Comparison of ENCODE assay signal across 9 cellular contexts in genomic region chr5:171907731-171908343, GRCh38.
DNase-seq lines count a peak whose midpoint lies in the region; ATAC-seq lines count a peak whose summit lies in the region.
"Had no signal": no experiment of that assay in that cellular context is flagged by ENCODE, and none has a peak within 500 bp of the region (broad histone marks: within the 10 kb centered on the region; RNA-seq: fewer than 3 reads in every experiment).

No MANE protein-coding gene starts in this region.

- H3K4me3 Mint-ChIP-seq in activated T-helper 2 cell treated with anti-CD3 and anti-CD28 coated beads, Interferon-gamma antibody, Interleukin-2, Interleukin-4, amounts not matched to agents 10 μg/mL and 5 μg/mL and 100 μg/mL, durations not matched to agents 14 hours and 24 hours and 36 hours (ENCODE audit: low read depth), result no peak overlapping the region
- H3K4me3 Mint-ChIP-seq: T-helper 1 cell treated with Interleukin-12 subunit alpha and Interleukin-12 subunit beta and Interleukin-4 antibody, amounts not matched to agents 30 μg/mL and 1 μg/mL, for 36 hours had no signal

- intact Hi-C loops in activated T-helper 2 cell treated with anti-CD3 and anti-CD28 coated beads, Interferon-gamma antibody, Interleukin-2, Interleukin-4, amounts not matched to agents 10 μg/mL and 5 μg/mL and 100 μg/mL, durations not matched to agents 14 hours and 24 hours and 36 hours (cut with micrococcal nuclease), result loop anchor here (1.0 to 10.0 kb wide), 9 partner anchors 25 to 490 kb away; partner anchors contain the start of gene STK10

- peaks cover 47% of the 10 kb centered on the region for H3K4me1 Mint-ChIP-seq in activated T-helper 2 cell treated with anti-CD3 and anti-CD28 coated beads, Interferon-gamma antibody, Interleukin-2, Interleukin-4, amounts not matched to agents 10 μg/mL and 5 μg/mL and 100 μg/mL, durations not matched to agents 14 hours and 24 hours and 36 hours (ENCODE audit: low read depth)

- H3K36me3 Mint-ChIP-seq in activated T-helper 2 cell treated with anti-CD3 and anti-CD28 coated beads, Interferon-gamma antibody, Interleukin-2, Interleukin-4, amounts not matched to agents 10 μg/mL and 5 μg/mL and 100 μg/mL, durations not matched to agents 14 hours and 24 hours and 36 hours (ENCODE audit: low read depth), result peaks cover 31% of the 10 kb centered on the region

- DNase-seq in CD1c-positive myeloid dendritic cell (ENCODE audit: extremely low spot score) (peak; percentile 74), NOMO-1 treated with DMSO at 0.1 percent for 48 hours (lab: John Stamatoyannopoulos, UW; ENCODE audit: unreplicated experiment) (peak; percentile 62), germinal center (ENCODE audit: low spot score) (peak; percentile 39), pons (ENCODE audit: low spot score) (peak; percentile 71), ecto neural progenitor cell (ENCODE audit: low spot score) (no peak)
- peak; percentile 22 for DNase-seq in activated T-helper 2 cell treated with anti-CD3 and anti-CD28 coated beads, Interferon-gamma antibody, Interleukin-2, Interleukin-4, amounts not matched to agents 10 μg/mL and 5 μg/mL and 100 μg/mL, durations not matched to agents 14 hours and 24 hours and 36 hours (ENCODE audit: low spot score)

- no peaks in the 10 kb centered on the region for H3K27me3 Mint-ChIP-seq in activated T-helper 2 cell treated with anti-CD3 and anti-CD28 coated beads, Interferon-gamma antibody, Interleukin-2, Interleukin-4, amounts not matched to agents 10 μg/mL and 5 μg/mL and 100 μg/mL, durations not matched to agents 14 hours and 24 hours and 36 hours (ENCODE audit: low read depth)

- H3K27ac Mint-ChIP-seq in activated T-helper 2 cell treated with anti-CD3 and anti-CD28 coated beads, Interferon-gamma antibody, Interleukin-2, Interleukin-4, amounts not matched to agents 10 μg/mL and 5 μg/mL and 100 μg/mL, durations not matched to agents 14 hours and 24 hours and 36 hours, result peak overlapping the region; percentile 38
- H3K27ac Mint-ChIP-seq: T-helper 1 cell treated with Interleukin-12 subunit alpha and Interleukin-12 subunit beta and Interleukin-4 antibody, amounts not matched to agents 30 μg/mL and 1 μg/mL, for 36 hours had no signal

- ATAC-seq in GM18511 (IDR thresholded peaks at IDR 0.05; ENCODE audit: unreplicated experiment), result peak; percentile 66
- ATAC-seq in HG03196 (IDR thresholded peaks at IDR 0.05; ENCODE audit: unreplicated experiment), result peak; percentile 53

- no peaks in the 10 kb centered on the region for H3K9me3 Mint-ChIP-seq in activated T-helper 2 cell treated with anti-CD3 and anti-CD28 coated beads, Interferon-gamma antibody, Interleukin-2, Interleukin-4, amounts not matched to agents 10 μg/mL and 5 μg/mL and 100 μg/mL, durations not matched to agents 14 hours and 24 hours and 36 hours
- H3K9me3 Mint-ChIP-seq: T-helper 1 cell treated with Interleukin-12 subunit alpha and Interleukin-12 subunit beta and Interleukin-4 antibody, amounts not matched to agents 30 μg/mL and 1 μg/mL, for 36 hours had no signal
